1 cellular context compared by ENCODE assay signal in the genomic region with DNA sequence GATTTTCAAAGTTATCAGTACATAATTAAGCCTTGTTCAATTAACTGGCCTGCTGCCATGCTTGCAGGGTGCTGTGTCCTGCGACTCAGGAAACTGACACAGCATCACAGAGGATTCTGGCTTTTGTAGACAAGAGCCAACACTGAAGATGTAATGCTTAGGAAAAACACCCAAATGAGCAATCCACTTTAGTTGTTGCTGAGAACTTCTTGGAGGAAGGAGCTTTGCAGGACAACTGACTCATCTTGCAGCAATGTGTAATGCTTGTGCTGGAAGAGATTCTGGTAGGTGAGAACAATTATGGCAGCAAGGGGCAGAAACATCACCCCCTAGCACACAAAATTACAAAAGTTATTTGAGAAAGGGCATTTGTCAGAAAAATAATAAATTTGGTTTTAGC.
TF ChIP-seq lines count a peak whose summit lies in the region.

No MANE protein-coding gene starts in this region.

TF ChIP-seq in GM23338, 12 proteins besides CTCF, POLR2A, EP300 and RAD21 (continued from another document):
- TF ChIP-seq, protein P1, sequence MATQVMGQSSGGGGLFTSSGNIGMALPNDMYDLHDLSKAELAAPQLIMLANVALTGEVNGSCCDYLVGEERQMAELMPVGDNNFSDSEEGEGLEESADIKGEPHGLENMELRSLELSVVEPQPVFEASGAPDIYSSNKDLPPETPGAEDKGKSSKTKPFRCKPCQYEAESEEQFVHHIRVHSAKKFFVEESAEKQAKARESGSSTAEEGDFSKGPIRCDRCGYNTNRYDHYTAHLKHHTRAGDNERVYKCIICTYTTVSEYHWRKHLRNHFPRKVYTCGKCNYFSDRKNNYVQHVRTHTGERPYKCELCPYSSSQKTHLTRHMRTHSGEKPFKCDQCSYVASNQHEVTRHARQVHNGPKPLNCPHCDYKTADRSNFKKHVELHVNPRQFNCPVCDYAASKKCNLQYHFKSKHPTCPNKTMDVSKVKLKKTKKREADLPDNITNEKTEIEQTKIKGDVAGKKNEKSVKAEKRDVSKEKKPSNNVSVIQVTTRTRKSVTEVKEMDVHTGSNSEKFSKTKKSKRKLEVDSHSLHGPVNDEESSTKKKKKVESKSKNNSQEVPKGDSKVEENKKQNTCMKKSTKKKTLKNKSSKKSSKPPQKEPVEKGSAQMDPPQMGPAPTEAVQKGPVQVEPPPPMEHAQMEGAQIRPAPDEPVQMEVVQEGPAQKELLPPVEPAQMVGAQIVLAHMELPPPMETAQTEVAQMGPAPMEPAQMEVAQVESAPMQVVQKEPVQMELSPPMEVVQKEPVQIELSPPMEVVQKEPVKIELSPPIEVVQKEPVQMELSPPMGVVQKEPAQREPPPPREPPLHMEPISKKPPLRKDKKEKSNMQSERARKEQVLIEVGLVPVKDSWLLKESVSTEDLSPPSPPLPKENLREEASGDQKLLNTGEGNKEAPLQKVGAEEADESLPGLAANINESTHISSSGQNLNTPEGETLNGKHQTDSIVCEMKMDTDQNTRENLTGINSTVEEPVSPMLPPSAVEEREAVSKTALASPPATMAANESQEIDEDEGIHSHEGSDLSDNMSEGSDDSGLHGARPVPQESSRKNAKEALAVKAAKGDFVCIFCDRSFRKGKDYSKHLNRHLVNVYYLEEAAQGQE (IDR thresholded peaks at IDR 0.05; ENCODE audit: unreplicated experiment): no peak
